14 cellular contexts compared by ENCODE assay signal in the genomic region with DNA sequence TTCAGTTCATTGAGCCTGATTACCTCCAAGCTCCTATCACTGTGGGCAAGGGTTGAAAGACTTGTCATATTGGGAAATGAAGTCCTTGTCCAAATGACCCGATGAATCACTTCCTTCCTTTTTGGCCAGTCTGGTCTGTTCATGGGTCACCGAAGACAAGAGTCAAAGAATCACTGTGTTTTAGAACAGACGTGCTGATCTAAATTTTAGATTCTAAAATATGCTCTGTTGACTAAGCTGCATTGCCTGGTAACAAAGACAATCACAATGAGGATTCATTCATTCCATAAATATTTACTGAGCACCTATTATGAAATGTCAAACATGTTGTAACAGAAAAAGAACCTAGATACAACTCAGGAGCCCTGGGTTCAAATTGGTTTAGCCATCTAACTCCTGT.
A peak's percentile ranks its signal among the peaks of the same experiment; 100 is the strongest.
DNase-seq lines count a peak whose midpoint lies in the region; ATAC-seq, FAIRE-seq and TF ChIP-seq lines count a peak whose summit lies in the region.
"Had no signal": no experiment of that assay in that cellular context is flagged by ENCODE, and none has a peak within 500 bp of the region (broad histone marks: within the 10 kb centered on the region; RNA-seq: fewer than 3 reads in every experiment).

No MANE protein-coding gene starts in this region.

- no peak for TF ChIP-seq POLR2A in A549 (IDR thresholded peaks at IDR 0.05; ENCODE audit: low read length)
- no peak for TF ChIP-seq POLR2A in prostate gland (IDR thresholded peaks at IDR 0.05)

- peaks cover 25% of the 10 kb centered on the region for H3K4me1 Mint-ChIP-seq in astrocyte (ENCODE audit: low read depth, unreplicated experiment)
- H3K4me1 Mint-ChIP-seq in stimulated activated effector memory CD8-positive, alpha-beta T cell treated with anti-CD3 and anti-CD28 coated beads, Interleukin-12 subunit alpha, Interleukin-12 subunit beta, amount 100 ng/mL, for 72 hours: no peaks in the 10 kb centered on the region

- no peaks in the 10 kb centered on the region for H4K20me1 ChIP-seq in astrocyte (ENCODE audit: insufficient read depth, low read length)

- POLR2A ChIA-PET in A549 (lab: Yijun Ruan, JAX): interaction anchor here (1.4 kb wide), 1 partner anchor 14 kb away, joined by 10 read pairs; no protein-coding TSS in a partner anchor

- no peaks in the 10 kb centered on the region for H3K36me3 Mint-ChIP-seq in astrocyte (ENCODE audit: low read depth, unreplicated experiment)
- no peaks in the 10 kb centered on the region for H3K36me3 Mint-ChIP-seq in stimulated activated effector memory CD8-positive, alpha-beta T cell treated with anti-CD3 and anti-CD28 coated beads, Interleukin-12 subunit alpha, Interleukin-12 subunit beta, amount 100 ng/mL, for 72 hours

- H3K79me2 ChIP-seq in astrocyte (ENCODE audit: insufficient read depth, low read length): no peaks in the 10 kb centered on the region

- ATAC-seq in A549 (peak; percentile 92 to 97), left cardiac atrium (peak; percentile 59 to 74), HG02571 (IDR thresholded peaks at IDR 0.05; ENCODE audit: unreplicated experiment) (no peak)
- no peak for ATAC-seq in stimulated activated effector memory CD8-positive, alpha-beta T cell treated with anti-CD3 and anti-CD28 coated beads, Interleukin-12 subunit alpha, Interleukin-12 subunit beta, amount 100 ng/mL, for 72 hours

- WGBS in A549 (ENCODE audit: missing lambda C conversion rate): 7% methylated on average over 3 of the region's 3 CpGs
- 56% methylated on average over 3 of the region's 3 CpGs for WGBS in prostate gland

- DNase-seq in A549 (ENCODE audit: low read depth in 1 of 2, low spot score in 1 of 2) (peak; percentile 32 to 83), HS-5 (ENCODE audit: low read depth) (peak; percentile 90), astrocyte (ENCODE audit: low read depth) (peak; percentile 74), left cardiac atrium (no peak), prostate gland (ENCODE audit: low spot score) (no peak)
- no peak for DNase-seq in stimulated activated effector memory CD8-positive, alpha-beta T cell treated with anti-CD3 and anti-CD28 coated beads, Interleukin-12 subunit alpha, Interleukin-12 subunit beta, amount 100 ng/mL, for 72 hours (ENCODE audit: low spot score in 2 of 2)
- DNase-seq in stimulated activated CD4-positive, alpha-beta T cell treated with anti-CD3 and anti-CD28 coated beads, Interleukin-4, amount 100 ng/mL, for 24 hours: no peak
- DNase-seq: GDM1; GOT3; islet precursor cell; stimulated activated CD4-positive, alpha-beta T cell treated with anti-CD3 and anti-CD28 coated beads, Interleukin-1b, Interleukin-23, amount 100 ng/mL, for 48 hours had no signal

- CTCF ChIA-PET in A549 (lab: Yijun Ruan, JAX): interaction anchor here (1.4 to 1.5 kb wide), 2 partner anchors 13 to 90 kb away, joined by 3 to 6 read pairs; no protein-coding TSS in a partner anchor

- H3K27me3 ChIP-seq in astrocyte (ENCODE audit: insufficient read depth, low read length) (no peaks in the 10 kb centered on the region), prostate gland (replicated peaks; ENCODE audit: insufficient read depth) (no peaks in the 10 kb centered on the region)
- H3K27me3 ChIP-seq: neutrophil had no signal

- no peak overlapping the region for H2AFZ ChIP-seq in astrocyte (ENCODE audit: low read depth, low read length)

- intact Hi-C loops in left cardiac atrium (cut with DNase I): no loop called here
- intact Hi-C loops in prostate gland (cut with DNase I): no loop called here

- peak; percentile 87 to 89; a peak in 4 of 5 replicates for TF ChIP-seq EP300 in A549 (IDR thresholded peaks at IDR 0.05)

- TF ChIP-seq CTCF in A549 (IDR thresholded peaks at IDR 0.05): no peak
- no peak for TF ChIP-seq CTCF in astrocyte (IDR thresholded peaks at IDR 0.05; ENCODE audit: insufficient read depth, low read depth, low read length)
- TF ChIP-seq CTCF in prostate gland (IDR thresholded peaks at IDR 0.05): no peak

- no peaks in the 10 kb centered on the region for H3K36me3 ChIP-seq in astrocyte (ENCODE audit: insufficient read depth, low read length)
- no peaks in the 10 kb centered on the region for H3K36me3 ChIP-seq in prostate gland
- H3K36me3 ChIP-seq: neutrophil had no signal

- no peak overlapping the region for H3K9ac ChIP-seq in astrocyte (ENCODE audit: low read length)

- H3K4me3 ChIP-seq in A549 (no peak overlapping the region), astrocyte (ENCODE audit: insufficient read depth, low read depth, low read length) (no peak overlapping the region), prostate gland (no peak overlapping the region)

- H3K27ac Mint-ChIP-seq in astrocyte (ENCODE audit: unreplicated experiment): peak overlapping the region; percentile 15
- no peak overlapping the region for H3K27ac Mint-ChIP-seq in stimulated activated effector memory CD8-positive, alpha-beta T cell treated with anti-CD3 and anti-CD28 coated beads, Interleukin-12 subunit alpha, Interleukin-12 subunit beta, amount 100 ng/mL, for 72 hours
- H3K27ac Mint-ChIP-seq: stimulated activated naive CD8-positive, alpha-beta T cell treated with anti-CD3 and anti-CD28 coated beads, Interleukin-15, Interleukin-2, amounts not matched to agents 100 ng/mL and 50 ng/mL, for 24 hours had no signal

- no peak overlapping the region for H3K4me3 Mint-ChIP-seq in astrocyte (ENCODE audit: unreplicated experiment)
- H3K4me3 Mint-ChIP-seq in stimulated activated effector memory CD8-positive, alpha-beta T cell treated with anti-CD3 and anti-CD28 coated beads, Interleukin-12 subunit alpha, Interleukin-12 subunit beta, amount 100 ng/mL, for 72 hours: no peak overlapping the region
- H3K4me3 Mint-ChIP-seq: stimulated activated naive CD8-positive, alpha-beta T cell treated with anti-CD3 and anti-CD28 coated beads, Interleukin-15, Interleukin-2, amounts not matched to agents 100 ng/mL and 50 ng/mL, for 24 hours had no signal

- no peaks in the 10 kb centered on the region for H3K27me3 Mint-ChIP-seq in astrocyte (ENCODE audit: low read depth, unreplicated experiment)
- H3K27me3 Mint-ChIP-seq: stimulated activated naive CD8-positive, alpha-beta T cell treated with anti-CD3 and anti-CD28 coated beads, Interleukin-15, Interleukin-2, amounts not matched to agents 100 ng/mL and 50 ng/mL, for 24 hours had no signal

- no peaks in the 10 kb centered on the region for H3K9me3 Mint-ChIP-seq in astrocyte (ENCODE audit: unreplicated experiment)
- H3K9me3 Mint-ChIP-seq in stimulated activated effector memory CD8-positive, alpha-beta T cell treated with anti-CD3 and anti-CD28 coated beads, Interleukin-12 subunit alpha, Interleukin-12 subunit beta, amount 100 ng/mL, for 72 hours: no peaks in the 10 kb centered on the region

- H3K9me3 ChIP-seq in A549: no peaks in the 10 kb centered on the region
- no peaks in the 10 kb centered on the region for H3K9me3 ChIP-seq in astrocyte (ENCODE audit: insufficient read depth, low read depth, low read length)
- no peaks in the 10 kb centered on the region for H3K9me3 ChIP-seq in prostate gland
- H3K9me3 ChIP-seq: neutrophil had no signal

- TF ChIP-seq RAD21 in A549 (conservative IDR thresholded peaks at IDR 0.05 in 1 of 2, IDR thresholded peaks at IDR 0.05 in 1 of 2): peak in 1 of 2 experiments; percentile 47; a peak in 2 of 5 replicates

- H3K4me1 ChIP-seq in A549 (peaks cover 41% of the 10 kb centered on the region), astrocyte (ENCODE audit: insufficient read depth, low read length) (peaks cover 23% of the 10 kb centered on the region), prostate gland (replicated peaks) (no peaks in the 10 kb centered on the region)

- FAIRE-seq in A549 (lab: Jason Lieb, UNC) (no peak), astrocyte (lab: Jason Lieb, UNC) (peak; percentile 73)

- H3K4me2 ChIP-seq in A549: peak overlapping the region; percentile 65
- H3K4me2 ChIP-seq in astrocyte (ENCODE audit: low read length): no peak overlapping the region

- peak overlapping the region; percentile 75 to 83 for H3K27ac ChIP-seq in A549
- H3K27ac ChIP-seq in astrocyte (ENCODE audit: low read depth, low read length): peak overlapping the region; percentile 21
- H3K27ac ChIP-seq in prostate gland: no peak overlapping the region
- H3K27ac ChIP-seq: neutrophil had no signal

TF ChIP-seq in A549, 52 proteins besides CTCF, POLR2A, EP300 and RAD21:
- TF ChIP-seq RARB (CRISPR knock-in tag; IDR thresholded peaks at IDR 0.05): peak; percentile 47; the same call in 1 of the 2 replicates
- TF ChIP-seq GATA3 (IDR thresholded peaks at IDR 0.05; ENCODE audit: borderline replicate concordance): peak; percentile 71; the same call in 1 of the 2 replicates
- no peak for TF ChIP-seq CBX8 (IDR thresholded peaks at IDR 0.05)
- no peak for TF ChIP-seq FOSB (CRISPR knock-in tag; IDR thresholded peaks at IDR 0.05)
- peak; percentile 42; the same call in 1 of the 3 replicates for TF ChIP-seq SMC3 (IDR thresholded peaks at IDR 0.05)
- TF ChIP-seq JUN (IDR thresholded peaks at IDR 0.05): peak; percentile 66 to 67; a peak in 3 of 5 replicates
- peak; percentile 94 for TF ChIP-seq JUNB (IDR thresholded peaks at IDR 0.05)
- no peak for TF ChIP-seq ZC3H11A (IDR thresholded peaks at IDR 0.05)
- peak; percentile 70 for TF ChIP-seq FOSL2 (IDR thresholded peaks at IDR 0.05)
- TF ChIP-seq FOSL2 (CRISPR knock-in tag; IDR thresholded peaks at IDR 0.05): peak; percentile 89
- TF ChIP-seq CEBPB (IDR thresholded peaks at IDR 0.05): peak; percentile 84 to 90
- no peak for TF ChIP-seq HOXA7 (CRISPR knock-in tag; IDR thresholded peaks at IDR 0.05)
- TF ChIP-seq, protein P1, sequence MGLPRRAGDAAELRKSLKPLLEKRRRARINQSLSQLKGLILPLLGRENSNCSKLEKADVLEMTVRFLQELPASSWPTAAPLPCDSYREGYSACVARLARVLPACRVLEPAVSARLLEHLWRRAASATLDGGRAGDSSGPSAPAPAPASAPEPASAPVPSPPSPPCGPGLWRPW (IDR thresholded peaks at IDR 0.05): peak; percentile 88
- TF ChIP-seq, protein P2, sequence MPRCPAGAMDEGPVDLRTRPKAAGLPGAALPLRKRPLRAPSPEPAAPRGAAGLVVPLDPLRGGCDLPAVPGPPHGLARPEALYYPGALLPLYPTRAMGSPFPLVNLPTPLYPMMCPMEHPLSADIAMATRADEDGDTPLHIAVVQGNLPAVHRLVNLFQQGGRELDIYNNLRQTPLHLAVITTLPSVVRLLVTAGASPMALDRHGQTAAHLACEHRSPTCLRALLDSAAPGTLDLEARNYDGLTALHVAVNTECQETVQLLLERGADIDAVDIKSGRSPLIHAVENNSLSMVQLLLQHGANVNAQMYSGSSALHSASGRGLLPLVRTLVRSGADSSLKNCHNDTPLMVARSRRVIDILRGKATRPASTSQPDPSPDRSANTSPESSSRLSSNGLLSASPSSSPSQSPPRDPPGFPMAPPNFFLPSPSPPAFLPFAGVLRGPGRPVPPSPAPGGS (IDR thresholded peaks at IDR 0.05): peak; percentile 46; the same call in 1 of the 3 replicates

Comparison
In these comparisons a context has a peak if more than half of its experiments do, and no peak if none do; other contexts are left out.
1. ATAC-seq: peak in A549 (2 of 2) and left cardiac atrium (2 of 2); none in HG02571 (single experiment) and stimulated activated effector memory CD8-positive, alpha-beta T cell treated with anti-CD3 and anti-CD28 coated beads, Interleukin-12 subunit alpha, Interleukin-12 subunit beta, amount 100 ng/mL, for 72 hours (single experiment).
2. DNase-seq: peak in A549 (2 of 2), HS-5 (single experiment) and astrocyte (single experiment); none in left cardiac atrium (single experiment), stimulated activated effector memory CD8-positive, alpha-beta T cell treated with anti-CD3 and anti-CD28 coated beads, Interleukin-12 subunit alpha, Interleukin-12 subunit beta, amount 100 ng/mL, for 72 hours (0 of 2), stimulated activated CD4-positive, alpha-beta T cell treated with anti-CD3 and anti-CD28 coated beads, Interleukin-4, amount 100 ng/mL, for 24 hours (single experiment) and prostate gland (single experiment).
3. H3K27ac ChIP-seq: peak in A549 (2 of 2) and astrocyte (single experiment); none in prostate gland (0 of 2).